ENCODE assay signal across 8 cellular contexts in the genomic region with DNA sequence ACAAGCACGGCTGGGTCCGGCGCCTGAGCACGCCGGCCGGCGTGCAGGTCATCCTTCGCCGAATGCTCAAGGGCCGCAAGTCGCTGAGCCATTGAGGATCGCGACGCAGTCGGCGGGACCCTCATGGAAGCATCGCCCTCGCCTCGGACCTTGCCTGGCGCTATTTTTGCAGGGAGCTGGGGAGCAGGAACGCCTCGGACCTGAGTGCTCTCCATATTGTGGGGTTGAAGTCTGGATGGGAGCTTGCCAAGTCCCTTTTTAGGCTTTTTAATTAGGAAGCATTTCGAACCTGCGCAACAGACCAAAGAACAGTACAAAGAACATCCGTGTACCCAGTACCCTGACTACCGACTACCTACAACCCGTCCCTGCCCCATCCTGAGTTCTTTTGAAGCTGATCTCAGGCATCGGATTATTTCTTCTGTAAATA. TPM values are rescaled to one million over a fixed set of nuclear protein-coding genes. Genes with fewer than 3 reads are reported as not detected.
DNase-seq lines count a peak whose midpoint lies in the region; ATAC-seq and TF ChIP-seq lines count a peak whose summit lies in the region.

No MANE protein-coding gene starts in this region.

- peaks cover 31% of the 10 kb centered on the region for H3K27me3 Mint-ChIP-seq in GM23338 (ENCODE audit: insufficient read depth, low read depth, poor library complexity)
- H3K27me3 Mint-ChIP-seq in progenitor cell of endocrine pancreas = no peaks in the 10 kb centered on the region

- 6% methylated on average over 22 of the region's 28 CpGs for WGBS in esophagus muscularis mucosa

- H3K9me2 ChIP-seq in GM23338 (ENCODE audit: insufficient read depth) (no peaks in the 10 kb centered on the region), PC-9 (ENCODE audit: insufficient read depth) (no peaks in the 10 kb centered on the region)

- peaks cover 10% of the 10 kb centered on the region; the same call in 2 of the 3 replicates for H3K36me3 Mint-ChIP-seq in GM23338 (ENCODE audit: low read depth)
- no peaks in the 10 kb centered on the region for H3K36me3 Mint-ChIP-seq in progenitor cell of endocrine pancreas (ENCODE audit: insufficient read depth)

- peak; percentile 71 for DNase-seq in GM23338 (ENCODE audit: low spot score)
- no peak for DNase-seq in PC-9
- no peak for DNase-seq in esophagus muscularis mucosa (ENCODE audit: extremely low spot score)
- no peak for DNase-seq in progenitor cell of endocrine pancreas (ENCODE audit: low spot score, unreplicated experiment)
- no peak for DNase-seq in inferior parietal cortex (ENCODE audit: extremely low spot score)
- DNase-seq in Ammon's horn (ENCODE audit: low spot score) = no peak

- TF ChIP-seq CTCF in GM23338 (conservative IDR thresholded peaks at IDR 0.05; ENCODE audit: low read depth in 2 of 2) (no peak), PC-9 (conservative IDR thresholded peaks at IDR 0.05) (no peak), esophagus muscularis mucosa (IDR thresholded peaks at IDR 0.05) (no peak), progenitor cell of endocrine pancreas (IDR thresholded peaks at IDR 0.05; ENCODE audit: unreplicated experiment) (no peak)

- H3K27ac ChIP-seq in GM23338 (ENCODE audit: low read depth) (peak overlapping the region; percentile 92), PC-9 (0 out of 2 replicates have a peak overlapping the region, but pooled peaks have one; percentile 30), esophagus muscularis mucosa (replicated peaks in 1 of 4) (peak overlapping the region; percentile 90 to 97 (median 91))

- no peaks in the 10 kb centered on the region for H3K36me3 ChIP-seq in GM23338 (ENCODE audit: insufficient read depth)
- H3K36me3 ChIP-seq in PC-9 (ENCODE audit: low read depth) = no peaks in the 10 kb centered on the region
- peaks cover 0 to 2% (median under 1%) of the 10 kb centered on the region in 4 donors for H3K36me3 ChIP-seq in esophagus muscularis mucosa

- H3F3A ChIP-seq in GM23338 (replicated peaks; ENCODE audit: low read depth) (peaks cover 45% of the 10 kb centered on the region), PC-9 (ENCODE audit: insufficient read depth, low read depth) (peaks cover 29% of the 10 kb centered on the region)

- POLR2A ChIA-PET in PC-9 (lab: Charles Lee; ENCODE audit: unreplicated experiment) = interaction anchor here (0.5 kb wide), 1 partner anchor 106 kb away, joined by 5 read pairs; no protein-coding TSS in a partner anchor

- peaks cover 42% of the 10 kb centered on the region for H3K4me1 Mint-ChIP-seq in GM23338
- H3K4me1 Mint-ChIP-seq in progenitor cell of endocrine pancreas (ENCODE audit: low read depth) = peaks cover 27% of the 10 kb centered on the region

- no TSS peak for BruUV-seq in PC-9 (replicated peaks; lab: Mats Ljungman, UMichigan)

- H3K27ac Mint-ChIP-seq in GM23338 (peak overlapping the region; percentile 97), progenitor cell of endocrine pancreas (peak overlapping the region; percentile 91)

- intact Hi-C loops in PC-9 (cut with micrococcal nuclease; ENCODE audit: unreplicated experiment) (loop anchor here (5.0 to 10.0 kb wide), 2 partner anchors 591 to 626 kb away; partner anchors contain the start of genes CCDC124 and NWD1), esophagus muscularis mucosa (cut with DNase I) (no loop called here)

- H3K9me3 ChIP-seq in PC-9 (ENCODE audit: insufficient read depth, low read depth) (no peaks in the 10 kb centered on the region), esophagus muscularis mucosa (no peaks in the 10 kb centered on the region)

- ATAC-seq in GM23338 (peak; percentile 0), GM18868 (IDR thresholded peaks at IDR 0.05; ENCODE audit: unreplicated experiment) (no peak), GM19351 (IDR thresholded peaks at IDR 0.05; ENCODE audit: unreplicated experiment) (no peak)

- peaks cover 26% of the 10 kb centered on the region for H3K79me2 ChIP-seq in GM23338 (replicated peaks; ENCODE audit: insufficient read depth)
- peaks cover 53% of the 10 kb centered on the region for H3K79me2 ChIP-seq in PC-9 (ENCODE audit: low read depth)

- H3K4me1 ChIP-seq in GM23338 (ENCODE audit: insufficient read depth) (peaks cover 46% of the 10 kb centered on the region), PC-9 (replicated peaks; ENCODE audit: insufficient read depth) (peaks cover 51% of the 10 kb centered on the region), esophagus muscularis mucosa (peaks cover 61 to 92% (median 85%) of the 10 kb centered on the region in 4 donors)

- peak overlapping the region; percentile 79 for H3K4me2 ChIP-seq in GM23338
- H3K4me2 ChIP-seq in PC-9 = peak overlapping the region; percentile 85

- H3K9me3 Mint-ChIP-seq in GM23338 = no peaks in the 10 kb centered on the region; the same call in 1 of the 3 replicates
- no peaks in the 10 kb centered on the region for H3K9me3 Mint-ChIP-seq in progenitor cell of endocrine pancreas (ENCODE audit: low read depth)

- TF ChIP-seq EP300 in esophagus muscularis mucosa (IDR thresholded peaks at IDR 0.05) = no peak

- H3K4me3 Mint-ChIP-seq in GM23338 = peak overlapping the region; percentile 95
- peak overlapping the region; percentile 88 for H3K4me3 Mint-ChIP-seq in progenitor cell of endocrine pancreas (ENCODE audit: low read depth)

- peaks cover 16% of the 10 kb centered on the region for H4K20me1 ChIP-seq in GM23338 (replicated peaks; ENCODE audit: insufficient read depth)
- no peaks in the 10 kb centered on the region; the same call in 1 of the 2 replicates for H4K20me1 ChIP-seq in PC-9 (ENCODE audit: insufficient read depth)

- CTCF ChIA-PET in PC-9 (lab: Charles Lee) = no interaction called here

- H2AFZ ChIP-seq in GM23338 (0 out of 2 replicates have a peak overlapping the region, but pooled peaks have one; percentile 11), PC-9 (peak overlapping the region; percentile 95)

- no peak for TF ChIP-seq POLR2A in esophagus muscularis mucosa (IDR thresholded peaks at IDR 0.05; ENCODE audit: low read depth)

- no peaks in the 10 kb centered on the region for H3K27me3 ChIP-seq in GM23338 (ENCODE audit: insufficient read depth)
- H3K27me3 ChIP-seq in PC-9 (ENCODE audit: insufficient read depth, low read depth) = no peaks in the 10 kb centered on the region
- H3K27me3 ChIP-seq in esophagus muscularis mucosa = peaks cover 0 to 9% (median 0%) of the 10 kb centered on the region in 4 donors

- peak overlapping the region; percentile 91 for H3K4me3 ChIP-seq in GM23338
- H3K4me3 ChIP-seq in PC-9 = peak overlapping the region; percentile 78
- peak overlapping the region; percentile 64 to 93 (median 72) for H3K4me3 ChIP-seq in esophagus muscularis mucosa

TF ChIP-seq in GM23338, 12 proteins besides CTCF, POLR2A, EP300 and RAD21 (continues in another document):
- no peak for TF ChIP-seq ZNF114 (CRISPR knock-in tag; IDR thresholded peaks at IDR 0.05)
- no peak for TF ChIP-seq JUNB (IDR thresholded peaks at IDR 0.05; ENCODE audit: unreplicated experiment)
- no peak for TF ChIP-seq STAT1 (IDR thresholded peaks at IDR 0.05; ENCODE audit: unreplicated experiment)
- no peak for TF ChIP-seq REST (IDR thresholded peaks at IDR 0.05; ENCODE audit: unreplicated experiment)

RNA-seq across cellular contexts. Expression of gene MRPL34, which starts 0.6 kb away (rescaled TPM):
- total RNA-seq in GM23338 (2014; rRNA removed; shearing (Covaris generic)) = 59.9 and 70.6 TPM in 2 replicates
- 266 and 280 TPM in 2 replicates for polyA plus RNA-seq in GM23338 (2016; fragmentation: Nextera tagmentation; extraction: Ambion mirVana)
- 64.8 and 70.8 TPM in 2 replicates for total RNA-seq in PC-9 (2021)
- 100 to 1,000 TPM; 131 to 173 (median 147) TPM for total RNA-seq in esophagus muscularis mucosa
- 54.0 and 54.4 TPM in 2 replicates for total RNA-seq in progenitor cell of endocrine pancreas

RNA-seq across cellular contexts. Expression of gene DDA1, which starts 3.1 kb away (rescaled TPM):
- total RNA-seq in GM23338 (2014; rRNA removed; shearing (Covaris generic)) = 28.2 and 34.6 TPM in 2 replicates
- polyA plus RNA-seq in GM23338 (2016; fragmentation: Nextera tagmentation; extraction: Ambion mirVana) = 107 and 112 TPM in 2 replicates
- total RNA-seq in PC-9 (2021) = 47.6 and 72.5 TPM in 2 replicates
- total RNA-seq in esophagus muscularis mucosa = 10 to 100 TPM; 12.0 to 25.4 (median 20.9) TPM
- 38.6 and 41.4 TPM in 2 replicates for total RNA-seq in progenitor cell of endocrine pancreas

RNA-seq across cellular contexts. Expression of gene ABHD8, which starts 3.1 kb away (rescaled TPM):
- 11.4 and 16.5 TPM in 2 replicates for total RNA-seq in GM23338 (2014; rRNA removed; shearing (Covaris generic))
- 5.0 and 5.5 TPM in 2 replicates for polyA plus RNA-seq in GM23338 (2016; fragmentation: Nextera tagmentation; extraction: Ambion mirVana)
- 32.2 and 37.5 TPM in 2 replicates for total RNA-seq in PC-9 (2021)
- total RNA-seq in esophagus muscularis mucosa = 10 to 100 TPM; 14.7 to 35.4 (median 28.1) TPM
- 16.2 and 16.9 TPM in 2 replicates for total RNA-seq in progenitor cell of endocrine pancreas

RNA-seq across cellular contexts. Expression of gene ANKLE1, which starts 24.6 kb away (rescaled TPM):
- total RNA-seq in GM23338 (2014; rRNA removed; shearing (Covaris generic)) = 20.2 and 50.1 TPM in 2 replicates
- 9.1 and 11.2 TPM in 2 replicates for polyA plus RNA-seq in GM23338 (2016; fragmentation: Nextera tagmentation; extraction: Ambion mirVana)
- 0.65 and 1.2 TPM in 2 replicates for total RNA-seq in PC-9 (2021)
- total RNA-seq in esophagus muscularis mucosa = 1 to 10 TPM in 2 of 4 donors, under 1 TPM in 2; under 0.01 to 3.0 (median 0.88) TPM
- total RNA-seq in progenitor cell of endocrine pancreas = 6.4 and 8.1 TPM in 2 replicates

RNA-seq across cellular contexts. Expression of gene ANO8, which starts 28.4 kb away (rescaled TPM):
- 14.4 and 24.9 TPM in 2 replicates for total RNA-seq in GM23338 (2014; rRNA removed; shearing (Covaris generic))
- 4.3 and 4.5 TPM in 2 replicates for polyA plus RNA-seq in GM23338 (2016; fragmentation: Nextera tagmentation; extraction: Ambion mirVana)
- total RNA-seq in PC-9 (2021) (11.4 and 15.1 TPM in 2 replicates), esophagus muscularis mucosa (1 to 10 TPM; 2.9 to 7.4 (median 4.0) TPM), progenitor cell of endocrine pancreas (45.2 and 45.3 TPM in 2 replicates)

Comparison
In these comparisons a context has a peak if more than half of its experiments do, and no peak if none do; other contexts are left out.
1. H3K27ac ChIP-seq: peak in every context shown above with its lines; median percentile 92 in GM23338; 91 in esophagus muscularis mucosa; 30 in PC-9.